In genomic region chr20:32987044-32987825, GRCh38 we compare ENCODE assay signal across 18 cellular contexts. TPM values are rescaled to one million over a fixed set of nuclear protein-coding genes. Genes with fewer than 3 reads are reported as not detected.
DNase-seq lines count a peak whose midpoint lies in the region; ATAC-seq, FAIRE-seq and TF ChIP-seq lines count a peak whose summit lies in the region.
"Had no signal": no experiment of that assay in that cellular context is flagged by ENCODE, and none has a peak within 500 bp of the region (broad histone marks: within the 10 kb centered on the region; RNA-seq: fewer than 3 reads in every experiment).

No MANE protein-coding gene starts in this region.

- no peak overlapping the region for H3K4me3 ChIP-seq in HepG2 (replicated peaks in 1 of 3; ENCODE audit: insufficient read depth in 1 of 3, low read depth in 2 of 3, low read length in 3 of 3)
- no peak overlapping the region for H3K4me3 ChIP-seq in right lobe of liver
- H3K4me3 ChIP-seq in K562: no peak overlapping the region
- no peak overlapping the region for H3K4me3 ChIP-seq in neuronal stem cell (ENCODE audit: low read length in 2 of 2)
- H3K4me3 ChIP-seq: A549 had no signal

- no peak overlapping the region for H2BK15ac ChIP-seq in neuronal stem cell (ENCODE audit: low read length)

- POLR2A ChIA-PET in HepG2 (lab: Yijun Ruan, JAX): no interaction called here
- POLR2A ChIA-PET in K562 (lab: Yijun Ruan, JAX): interaction anchor here (0.6 kb wide), 1 partner anchor 190 kb away, joined by 3 read pairs; no protein-coding TSS in a partner anchor

- TF ChIP-seq EP300 in HepG2 (IDR thresholded peaks at IDR 0.05; ENCODE audit: low read depth in 2 of 2, low read length in 2 of 2): no peak
- TF ChIP-seq EP300 in HepG2 (CRISPR knock-in tag; IDR thresholded peaks at IDR 0.05; ENCODE audit: borderline replicate concordance): no peak
- TF ChIP-seq EP300 in K562 (IDR thresholded peaks at IDR 0.05; ENCODE audit: low read length): no peak

- no peak overlapping the region for H4K91ac ChIP-seq in neuronal stem cell (ENCODE audit: low read depth, low read length, poor library complexity)

- H3K9me1 ChIP-seq in K562 (ENCODE audit: control insufficient read depth, insufficient read depth, low read length): no peaks in the 10 kb centered on the region

- FAIRE-seq in HepG2 (lab: Jason Lieb, UNC): no peak
- no peak for FAIRE-seq in K562 (lab: Jason Lieb, UNC)
- FAIRE-seq: A549, GM12892, GM19239, HTR-8/SVneo had no signal

- peak overlapping the region; percentile 27 for H2BK120ac ChIP-seq in neuronal stem cell (ENCODE audit: low read depth, low read length)

- H2BK5ac ChIP-seq in neuronal stem cell (ENCODE audit: low read length): no peak overlapping the region

- TF ChIP-seq CTCF in HepG2 (CRISPR knock-in tag; IDR thresholded peaks at IDR 0.05) (no peak), right lobe of liver (IDR thresholded peaks at IDR 0.05) (no peak), K562 (IDR thresholded peaks at IDR 0.05 in 2 of 3, conservative IDR thresholded peaks at IDR 0.05 in 1 of 3; ENCODE audit: insufficient read depth in 2 of 3, low read depth in 1 of 3, low read length in 3 of 3) (no peak)

- TF ChIP-seq RAD21 in HepG2 (CRISPR knock-in tag; IDR thresholded peaks at IDR 0.05) (no peak), K562 (CRISPR knock-in tag; conservative IDR thresholded peaks at IDR 0.05 in 1 of 2, IDR thresholded peaks at IDR 0.05 in 1 of 2) (no peak)

- DNase-seq in HepG2 (ENCODE audit: low spot score) (no peak), right lobe of liver (no peak), K562 (ENCODE audit: extremely low read depth in 1 of 4, low spot score in 3 of 4) (no peak), neuronal stem cell (ENCODE audit: low spot score) (no peak), caudate nucleus (lab: John Stamatoyannopoulos, UW) (no peak), cerebellar nuclear complex (lab: John Stamatoyannopoulos, UW) (no peak)
- DNase-seq: BE2C; Caco-2; CD8-positive, alpha-beta memory T cell; DND-41; GDM1 had no signal

- intact Hi-C loops in HepG2 (cut with micrococcal nuclease; ENCODE audit: unreplicated experiment) (no loop called here), right lobe of liver (cut with DNase I) (no loop called here), K562 (cut with micrococcal nuclease) (no loop called here)

- no peak for TF ChIP-seq POLR2A in HepG2 (IDR thresholded peaks at IDR 0.05; ENCODE audit: insufficient read depth in 1 of 2, low read depth in 2 of 2, low read length in 2 of 2)
- TF ChIP-seq POLR2A in right lobe of liver (IDR thresholded peaks at IDR 0.05): no peak
- no peak for TF ChIP-seq POLR2A in K562 (conservative IDR thresholded peaks at IDR 0.05)

- H3K18ac ChIP-seq in neuronal stem cell (ENCODE audit: low read length): peak overlapping the region; percentile 44

- H3K4me1 ChIP-seq in HepG2 (ENCODE audit: insufficient read depth, low read length): peaks cover 10% of the 10 kb centered on the region
- no peaks in the 10 kb centered on the region for H3K4me1 ChIP-seq in right lobe of liver
- H3K4me1 ChIP-seq in K562 (replicated peaks in 1 of 2; ENCODE audit: control insufficient read depth in 2 of 2, insufficient read depth in 2 of 2, low read length in 2 of 2): no peaks in the 10 kb centered on the region; a peak in 1 of 5 replicates
- H3K4me1 ChIP-seq in neuronal stem cell (ENCODE audit: control insufficient read depth in 2 of 2, insufficient read depth in 1 of 2, low read depth in 1 of 2, low read length in 2 of 2): peaks cover 0 to 5% of the 10 kb centered on the region in 2 donors
- H3K4me1 ChIP-seq: A549, Caco-2 had no signal

- CTCF ChIA-PET in HepG2 (lab: Yijun Ruan, JAX; ENCODE audit: low intra/inter-chr PET ratio, low total read pairs) (no interaction called here), K562 (lab: Yijun Ruan, JAX; ENCODE audit: low intra/inter-chr PET ratio) (no interaction called here)

- H3K27ac ChIP-seq in HepG2 (ENCODE audit: extremely low read length, insufficient read depth, low read length) (no peak overlapping the region), right lobe of liver (no peak overlapping the region), K562 (ENCODE audit: extremely low read depth, low read depth, low read length) (no peak overlapping the region), neuronal stem cell (replicated peaks; ENCODE audit: low read length) (no peak overlapping the region), caudate nucleus (ENCODE audit: low read depth, low read length) (no peak overlapping the region)
- H3K27ac ChIP-seq: A549 had no signal

- WGBS in HepG2 (ENCODE audit: low lambda C conversion rate): 53% methylated on average over 11 of the region's 11 CpGs
- 74% methylated on average over 8 of the region's 11 CpGs for WGBS in right lobe of liver (ENCODE audit: insufficient coverage, low coverage, low lambda C conversion rate, missing lambda C conversion rate)
- WGBS in K562 (ENCODE audit: insufficient coverage, low coverage, missing lambda C conversion rate): 1% methylated on average over 9 of the region's 11 CpGs
- WGBS in neuronal stem cell (ENCODE audit: extremely low coverage in 2 of 2, insufficient read length in 2 of 2, insufficient replicate concordance in 1 of 2), 2 donors: no CpG with 5 or more reads among the region's 11 CpGs

- no peak overlapping the region for H2BK12ac ChIP-seq in neuronal stem cell (ENCODE audit: low read length)

- in situ Hi-C loops in HepG2 (cut with HindIII; ENCODE audit: extremely low pct_ligation_motif_present, low pct_unique_long_range_greater_than_20kb) (no loop called here), K562 (cut with MboI) (no loop called here)

- no TSS peak for BruUV-seq in HepG2 (replicated peaks; lab: Mats Ljungman, UMichigan)
- no TSS peak for BruUV-seq in K562 (replicated peaks; lab: Mats Ljungman, UMichigan)

- no peak overlapping the region for H3K23ac ChIP-seq in neuronal stem cell (ENCODE audit: low read depth, low read length, poor library complexity)

- H2AFZ ChIP-seq in HepG2 (ENCODE audit: low read length): no peak overlapping the region
- no peak overlapping the region for H2AFZ ChIP-seq in K562 (ENCODE audit: low read depth, low read length)
- no peak overlapping the region for H2AFZ ChIP-seq in neuronal stem cell (ENCODE audit: low read length)

- H3K79me2 ChIP-seq in HepG2 (ENCODE audit: insufficient read depth, low read length) (no peaks in the 10 kb centered on the region), K562 (ENCODE audit: control insufficient read depth, insufficient read depth, low read length) (no peaks in the 10 kb centered on the region)

- peak overlapping the region; percentile 30 for H2AK5ac ChIP-seq in neuronal stem cell (ENCODE audit: low read depth, low read length)

- no peaks in the 10 kb centered on the region for H3K36me3 ChIP-seq in HepG2 (replicated peaks in 1 of 2; ENCODE audit: control insufficient read depth in 1 of 2, insufficient read depth in 2 of 2, low read length in 2 of 2)
- H3K36me3 ChIP-seq in right lobe of liver: no peaks in the 10 kb centered on the region
- no peaks in the 10 kb centered on the region for H3K36me3 ChIP-seq in K562 (ENCODE audit: control insufficient read depth, insufficient read depth, low read length)
- H3K36me3 ChIP-seq in neuronal stem cell (replicated peaks in 1 of 2; ENCODE audit: control insufficient read depth in 2 of 2, insufficient read depth in 2 of 2, low read length in 2 of 2): no peaks in the 10 kb centered on the region
- H3K36me3 ChIP-seq: BE2C had no signal

- H3K9ac ChIP-seq in HepG2 (ENCODE audit: insufficient read depth, low read depth, low read length) (no peak overlapping the region), K562 (ENCODE audit: insufficient read depth in 1 of 2, low read depth in 2 of 2, low read length in 2 of 2) (no peak overlapping the region), neuronal stem cell (ENCODE audit: low read depth, low read length, poor library complexity) (no peak overlapping the region)

- no peak overlapping the region for H4K8ac ChIP-seq in neuronal stem cell (ENCODE audit: low read depth, low read length)

- ATAC-seq in HepG2 (no peak), right lobe of liver (no peak), K562 (no peak)
- ATAC-seq: HCT116 had no signal

- H3K79me1 ChIP-seq in neuronal stem cell (ENCODE audit: low read depth, low read length): no peaks in the 10 kb centered on the region

- H3K27me3 ChIP-seq in HepG2 (ENCODE audit: control insufficient read depth in 1 of 2, insufficient read depth in 2 of 2, low read length in 2 of 2) (peaks cover 0 to 56% of the 10 kb centered on the region in 2 experiments; a peak in 2 of 5 replicates), right lobe of liver (no peaks in the 10 kb centered on the region), K562 (ENCODE audit: control insufficient read depth in 2 of 2, insufficient read depth in 2 of 2, low read length in 2 of 2) (peaks cover 4 to 36% of the 10 kb centered on the region in 2 experiments; a peak in 4 of 5 replicates), neuronal stem cell (ENCODE audit: control insufficient read depth in 3 of 3, insufficient read depth in 3 of 3, low read depth in 1 of 3, low read length in 3 of 3) (peaks cover 0 to 2% (median 0%) of the 10 kb centered on the region in 3 experiments)
- H3K27me3 ChIP-seq: BE2C had no signal

- H3K4me2 ChIP-seq in HepG2 (ENCODE audit: low read depth, low read length): no peak overlapping the region
- no peak overlapping the region for H3K4me2 ChIP-seq in K562 (ENCODE audit: insufficient read depth, low read length)
- H3K4me2 ChIP-seq in neuronal stem cell (ENCODE audit: insufficient read depth, low read length, poor library complexity, severe bottlenecking): no peak overlapping the region
- H3K4me2 ChIP-seq: A549 had no signal

- H4K20me1 ChIP-seq in HepG2 (ENCODE audit: insufficient read depth, low read length) (no peaks in the 10 kb centered on the region), K562 (replicated peaks; ENCODE audit: control insufficient read depth, insufficient read depth, low read length) (0 out of 2 replicates have a peak, but pooled peaks cover 11% of the 10 kb centered on the region)

- no peaks in the 10 kb centered on the region for H3K9me3 ChIP-seq in HepG2 (ENCODE audit: low read length)
- no peaks in the 10 kb centered on the region for H3K9me3 ChIP-seq in right lobe of liver
- no peaks in the 10 kb centered on the region for H3K9me3 ChIP-seq in K562 (replicated peaks; ENCODE audit: control insufficient read depth, insufficient read depth, low read depth, low read length)
- H3K9me3 ChIP-seq in neuronal stem cell (replicated peaks in 1 of 2; ENCODE audit: control insufficient read depth in 2 of 2, insufficient read depth in 1 of 2, low read depth in 1 of 2, low read length in 2 of 2): no peaks in the 10 kb centered on the region
- H3K9me3 ChIP-seq: A549, BE2C, Caco-2 had no signal

- no peak overlapping the region for H3K4ac ChIP-seq in neuronal stem cell (ENCODE audit: low read length)

- H3K14ac ChIP-seq in neuronal stem cell (ENCODE audit: low read length): peak overlapping the region; percentile 8

RNA-seq across cellular contexts. Expression of gene SUN5, which starts 17.0 kb away (rescaled TPM):
- total RNA-seq in HepG2 (2016; rRNA removed; fragmentation: Illumina TruSeq; extraction: Trizol): not detected in 2 replicates
- total RNA-seq in HepG2 (2016; cell fraction: cytosol; rRNA removed; fragmentation: Illumina TruSeq; extraction: Trizol; ENCODE audit: low read depth): not detected in 2 replicates
- total RNA-seq in HepG2 (2016; cell fraction: insoluble cytoplasmic fraction; rRNA removed; fragmentation: Illumina TruSeq; extraction: Trizol): not detected in 2 replicates
- total RNA-seq in HepG2 (2016; cell fraction: membrane; rRNA removed; fragmentation: Illumina TruSeq; extraction: Trizol): not detected in 2 replicates
- not detected in 2 replicates for total RNA-seq in HepG2 (2016; cell fraction: nucleus; rRNA removed; fragmentation: Illumina TruSeq; extraction: Trizol)
- polyA plus RNA-seq in HepG2 (2011; rRNA removed): not detected in 2 replicates
- not detected in 2 replicates for polyA plus RNA-seq in HepG2 (2011; cell fraction: cytosol; rRNA removed)
- polyA plus RNA-seq in HepG2 (2011; cell fraction: nucleus; rRNA removed): not detected in 2 replicates
- polyA plus RNA-seq in HepG2 (2012): not detected in 2 replicates
- not detected in 2 replicates for polyA plus RNA-seq in HepG2 (2016; cell fraction: cytosol; fragmentation: Illumina TruSeq; extraction: Trizol; ENCODE audit: low read depth)
- not detected in 2 replicates for polyA plus RNA-seq in HepG2 (2016; cell fraction: insoluble cytoplasmic fraction; fragmentation: Illumina TruSeq; extraction: Trizol; ENCODE audit: low read depth)
- polyA plus RNA-seq in HepG2 (2016; cell fraction: membrane; fragmentation: Illumina TruSeq; extraction: Trizol; ENCODE audit: low read depth): not detected in 2 replicates
- polyA plus RNA-seq in HepG2 (2016; cell fraction: nucleus; fragmentation: Illumina TruSeq; extraction: Trizol; ENCODE audit: insufficient read depth, low read depth): not detected in 2 replicates
- not detected in 2 replicates for polyA minus RNA-seq in HepG2 (2011; rRNA and poly(A)+ RNA removed; ENCODE audit: low replicate concordance)
- not detected in 2 replicates for polyA minus RNA-seq in HepG2 (2011; cell fraction: cytosol; rRNA and poly(A)+ RNA removed)
- not detected in 2 replicates for polyA minus RNA-seq in HepG2 (2011; cell fraction: nucleus; rRNA and poly(A)+ RNA removed)
- total RNA-seq in right lobe of liver: not detected
- not detected in 2 replicates for total RNA-seq in K562 (2011; cell fraction: chromatin; rRNA removed; ENCODE audit: low replicate concordance)
- total RNA-seq in K562 (2011; cell fraction: nucleolus; rRNA removed): not detected in 2 replicates
- not detected in 2 replicates for total RNA-seq in K562 (2011; cell fraction: nucleoplasm; rRNA removed)
- total RNA-seq in K562 (2014; rRNA removed): not detected in 2 replicates
- total RNA-seq in K562 (2014; rRNA removed; fragmentation: Illumina TruSeq; extraction: Trizol): not detected in 2 replicates
- not detected in 2 replicates for total RNA-seq in K562 (2015; rRNA removed; fragmentation: Illumina TruSeq; extraction: Trizol)
- not detected in 2 replicates for total RNA-seq in K562 (2021)
- polyA plus RNA-seq in K562 (2011; rRNA removed): not detected in 2 replicates
- polyA plus RNA-seq in K562 (2011; cell fraction: cytosol; rRNA removed): not detected in 2 replicates
- polyA plus RNA-seq in K562 (2011; cell fraction: nucleus; rRNA removed): not detected in 2 replicates
- not detected in 2 replicates for polyA plus RNA-seq in K562 (2012)
- not detected in 2 replicates for polyA plus RNA-seq in K562 (2014; fragmentation: Illumina TruSeq; extraction: Trizol)
- not detected for polyA plus RNA-seq in K562 (2014; fragmentation: Nextera tagmentation; extraction: Ambion mirVana)
- not detected in 2 replicates for polyA plus RNA-seq in K562 (2014; rRNA removed)
- not detected in 2 replicates for polyA minus RNA-seq in K562 (2011; rRNA and poly(A)+ RNA removed)
- not detected in 2 replicates for polyA minus RNA-seq in K562 (2011; cell fraction: cytosol; rRNA and poly(A)+ RNA removed)
- not detected in 2 replicates for polyA minus RNA-seq in K562 (2011; cell fraction: nucleus; rRNA and poly(A)+ RNA removed)
- not detected for polyA plus RNA-seq in neuronal stem cell (2013, experiment 1 of 2)
- polyA plus RNA-seq in neuronal stem cell (2013, experiment 2 of 2): not detected
- total RNA-seq: Caco-2; CD8-positive, alpha-beta memory T cell; H4 had no signal
- polyA plus RNA-seq: A549; AG04450; CD8-positive, alpha-beta memory T cell had no signal

RNA-seq across cellular contexts. Expression of gene BPIFB2, which starts 20.3 kb away (rescaled TPM):
- total RNA-seq in HepG2 (2016; rRNA removed; fragmentation: Illumina TruSeq; extraction: Trizol) (27.4 and 54.5 TPM in 2 replicates), right lobe of liver (under 1 TPM in 1 of 6 experiments, not detected in 5; 0.12 TPM), K562 (2014; rRNA removed) (not detected in 2 replicates), K562 (2014; rRNA removed; fragmentation: Illumina TruSeq; extraction: Trizol) (not detected in 2 replicates), K562 (2015; rRNA removed; fragmentation: Illumina TruSeq; extraction: Trizol) (not detected in 2 replicates), K562 (2021) (0.11 TPM in 1 of 2 replicates, not detected in the other)
- total RNA-seq in HepG2 (2016; cell fraction: cytosol; rRNA removed; fragmentation: Illumina TruSeq; extraction: Trizol; ENCODE audit: low read depth): 7.1 and 9.6 TPM in 2 replicates
- 23.9 and 58.5 TPM in 2 replicates for total RNA-seq in HepG2 (2016; cell fraction: insoluble cytoplasmic fraction; rRNA removed; fragmentation: Illumina TruSeq; extraction: Trizol)
- total RNA-seq in HepG2 (2016; cell fraction: membrane; rRNA removed; fragmentation: Illumina TruSeq; extraction: Trizol): 14.4 and 19.0 TPM in 2 replicates
- 67.6 and 73.6 TPM in 2 replicates for total RNA-seq in HepG2 (2016; cell fraction: nucleus; rRNA removed; fragmentation: Illumina TruSeq; extraction: Trizol)
- polyA plus RNA-seq in HepG2 (2011; rRNA removed) (902 and 1,439 TPM in 2 replicates), K562 (2011; rRNA removed) (not detected in 2 replicates), K562 (2014; fragmentation: Illumina TruSeq; extraction: Trizol) (not detected in 2 replicates), K562 (2014; fragmentation: Nextera tagmentation; extraction: Ambion mirVana) (not detected), K562 (2014; rRNA removed) (not detected in 2 replicates)
- 445 and 477 TPM in 2 replicates for polyA plus RNA-seq in HepG2 (2011; cell fraction: cytosol; rRNA removed)
- 3,378 and 3,757 TPM in 2 replicates for polyA plus RNA-seq in HepG2 (2011; cell fraction: nucleus; rRNA removed)
- 748 and 877 TPM in 2 replicates for polyA plus RNA-seq in HepG2 (2012)
- polyA plus RNA-seq in HepG2 (2016; cell fraction: cytosol; fragmentation: Illumina TruSeq; extraction: Trizol; ENCODE audit: low read depth): 16.7 and 20.1 TPM in 2 replicates
- polyA plus RNA-seq in HepG2 (2016; cell fraction: insoluble cytoplasmic fraction; fragmentation: Illumina TruSeq; extraction: Trizol; ENCODE audit: low read depth): 40.9 and 50.4 TPM in 2 replicates
- 25.2 and 26.1 TPM in 2 replicates for polyA plus RNA-seq in HepG2 (2016; cell fraction: membrane; fragmentation: Illumina TruSeq; extraction: Trizol; ENCODE audit: low read depth)
- 205 and 206 TPM in 2 replicates for polyA plus RNA-seq in HepG2 (2016; cell fraction: nucleus; fragmentation: Illumina TruSeq; extraction: Trizol; ENCODE audit: insufficient read depth, low read depth)
- polyA minus RNA-seq in HepG2 (2011; rRNA and poly(A)+ RNA removed; ENCODE audit: low replicate concordance): 0.19 and 1,018 TPM in 2 replicates
- polyA minus RNA-seq in HepG2 (2011; cell fraction: cytosol; rRNA and poly(A)+ RNA removed): 235 and 377 TPM in 2 replicates
- 642 and 673 TPM in 2 replicates for polyA minus RNA-seq in HepG2 (2011; cell fraction: nucleus; rRNA and poly(A)+ RNA removed)
- total RNA-seq in K562 (2011; cell fraction: chromatin; rRNA removed; ENCODE audit: low replicate concordance): not detected in 2 replicates
- total RNA-seq in K562 (2011; cell fraction: nucleolus; rRNA removed): not detected in 2 replicates
- not detected in 2 replicates for total RNA-seq in K562 (2011; cell fraction: nucleoplasm; rRNA removed)
- not detected in 2 replicates for polyA plus RNA-seq in K562 (2011; cell fraction: cytosol; rRNA removed)
- not detected in 2 replicates for polyA plus RNA-seq in K562 (2011; cell fraction: nucleus; rRNA removed)
- not detected in 2 replicates for polyA plus RNA-seq in K562 (2012)
- not detected in 2 replicates for polyA minus RNA-seq in K562 (2011; rRNA and poly(A)+ RNA removed)
- polyA minus RNA-seq in K562 (2011; cell fraction: cytosol; rRNA and poly(A)+ RNA removed): 1.1 TPM in 1 of 2 replicates, not detected in the other
- not detected in 2 replicates for polyA minus RNA-seq in K562 (2011; cell fraction: nucleus; rRNA and poly(A)+ RNA removed)
- not detected for polyA plus RNA-seq in neuronal stem cell (2013, experiment 1 of 2)
- 0.03 TPM for polyA plus RNA-seq in neuronal stem cell (2013, experiment 2 of 2)
- total RNA-seq: Caco-2; CD8-positive, alpha-beta memory T cell; H4 had no signal
- polyA plus RNA-seq: A549; AG04450; CD8-positive, alpha-beta memory T cell had no signal

RNA-seq across cellular contexts. Expression of gene BPIFB6, which starts 44.2 kb away (rescaled TPM):
- total RNA-seq in HepG2 (2016; rRNA removed; fragmentation: Illumina TruSeq; extraction: Trizol): 0.13 TPM in 1 of 2 replicates, not detected in the other
- total RNA-seq in HepG2 (2016; cell fraction: cytosol; rRNA removed; fragmentation: Illumina TruSeq; extraction: Trizol; ENCODE audit: low read depth): not detected in 2 replicates
- not detected in 2 replicates for total RNA-seq in HepG2 (2016; cell fraction: insoluble cytoplasmic fraction; rRNA removed; fragmentation: Illumina TruSeq; extraction: Trizol)
- not detected in 2 replicates for total RNA-seq in HepG2 (2016; cell fraction: membrane; rRNA removed; fragmentation: Illumina TruSeq; extraction: Trizol)
- total RNA-seq in HepG2 (2016; cell fraction: nucleus; rRNA removed; fragmentation: Illumina TruSeq; extraction: Trizol): 0.28 TPM in 1 of 2 replicates, not detected in the other
- 1.7 and 3.1 TPM in 2 replicates for polyA plus RNA-seq in HepG2 (2011; rRNA removed)
- 0.36 and 0.92 TPM in 2 replicates for polyA plus RNA-seq in HepG2 (2011; cell fraction: cytosol; rRNA removed)
- polyA plus RNA-seq in HepG2 (2011; cell fraction: nucleus; rRNA removed): 16.0 and 30.7 TPM in 2 replicates
- polyA plus RNA-seq in HepG2 (2012): 1.9 and 4.7 TPM in 2 replicates
- not detected in 2 replicates for polyA plus RNA-seq in HepG2 (2016; cell fraction: cytosol; fragmentation: Illumina TruSeq; extraction: Trizol; ENCODE audit: low read depth)
- polyA plus RNA-seq in HepG2 (2016; cell fraction: insoluble cytoplasmic fraction; fragmentation: Illumina TruSeq; extraction: Trizol; ENCODE audit: low read depth): not detected in 2 replicates
- polyA plus RNA-seq in HepG2 (2016; cell fraction: membrane; fragmentation: Illumina TruSeq; extraction: Trizol; ENCODE audit: low read depth): not detected in 2 replicates
- polyA plus RNA-seq in HepG2 (2016; cell fraction: nucleus; fragmentation: Illumina TruSeq; extraction: Trizol; ENCODE audit: insufficient read depth, low read depth): 0.32 TPM in 1 of 2 replicates, not detected in the other
- polyA minus RNA-seq in HepG2 (2011; rRNA and poly(A)+ RNA removed; ENCODE audit: low replicate concordance): 2.3 TPM in 1 of 2 replicates, not detected in the other
- not detected in 2 replicates for polyA minus RNA-seq in HepG2 (2011; cell fraction: cytosol; rRNA and poly(A)+ RNA removed)
- 2.2 and 2.5 TPM in 2 replicates for polyA minus RNA-seq in HepG2 (2011; cell fraction: nucleus; rRNA and poly(A)+ RNA removed)
- not detected for total RNA-seq in right lobe of liver
- total RNA-seq in K562 (2011; cell fraction: chromatin; rRNA removed; ENCODE audit: low replicate concordance): not detected in 2 replicates
- not detected in 2 replicates for total RNA-seq in K562 (2011; cell fraction: nucleolus; rRNA removed)
- total RNA-seq in K562 (2011; cell fraction: nucleoplasm; rRNA removed): not detected in 2 replicates
- total RNA-seq in K562 (2014; rRNA removed): not detected in 2 replicates
- total RNA-seq in K562 (2014; rRNA removed; fragmentation: Illumina TruSeq; extraction: Trizol): not detected in 2 replicates
- total RNA-seq in K562 (2015; rRNA removed; fragmentation: Illumina TruSeq; extraction: Trizol): not detected in 2 replicates
- total RNA-seq in K562 (2021): not detected in 2 replicates
- not detected in 2 replicates for polyA plus RNA-seq in K562 (2011; rRNA removed)
- not detected in 2 replicates for polyA plus RNA-seq in K562 (2011; cell fraction: cytosol; rRNA removed)
- polyA plus RNA-seq in K562 (2011; cell fraction: nucleus; rRNA removed): not detected in 2 replicates
- not detected in 2 replicates for polyA plus RNA-seq in K562 (2012)
- polyA plus RNA-seq in K562 (2014; fragmentation: Illumina TruSeq; extraction: Trizol): not detected in 2 replicates
- polyA plus RNA-seq in K562 (2014; fragmentation: Nextera tagmentation; extraction: Ambion mirVana): not detected
- polyA plus RNA-seq in K562 (2014; rRNA removed): not detected in 2 replicates
- not detected in 2 replicates for polyA minus RNA-seq in K562 (2011; rRNA and poly(A)+ RNA removed)
- not detected in 2 replicates for polyA minus RNA-seq in K562 (2011; cell fraction: cytosol; rRNA and poly(A)+ RNA removed)
- not detected in 2 replicates for polyA minus RNA-seq in K562 (2011; cell fraction: nucleus; rRNA and poly(A)+ RNA removed)
- polyA plus RNA-seq in neuronal stem cell (2013, experiment 1 of 2): not detected
- polyA plus RNA-seq in neuronal stem cell (2013, experiment 2 of 2): not detected
- total RNA-seq: Caco-2; CD8-positive, alpha-beta memory T cell; H4 had no signal
- polyA plus RNA-seq: A549; AG04450; CD8-positive, alpha-beta memory T cell had no signal

Comparison
In these comparisons a context has a peak if more than half of its experiments do, and no peak if none do; other contexts are left out.
1. RNA of gene BPIFB2, which starts 20.3 kb away (total RNA-seq): 7.1 to 73.6 TPM in HepG2; 0.12 TPM in right lobe of liver and 0.11 TPM in K562; every median in the first group is over 4 times any median in the second.